11 cellular contexts compared by ENCODE assay signal in the genomic region with DNA sequence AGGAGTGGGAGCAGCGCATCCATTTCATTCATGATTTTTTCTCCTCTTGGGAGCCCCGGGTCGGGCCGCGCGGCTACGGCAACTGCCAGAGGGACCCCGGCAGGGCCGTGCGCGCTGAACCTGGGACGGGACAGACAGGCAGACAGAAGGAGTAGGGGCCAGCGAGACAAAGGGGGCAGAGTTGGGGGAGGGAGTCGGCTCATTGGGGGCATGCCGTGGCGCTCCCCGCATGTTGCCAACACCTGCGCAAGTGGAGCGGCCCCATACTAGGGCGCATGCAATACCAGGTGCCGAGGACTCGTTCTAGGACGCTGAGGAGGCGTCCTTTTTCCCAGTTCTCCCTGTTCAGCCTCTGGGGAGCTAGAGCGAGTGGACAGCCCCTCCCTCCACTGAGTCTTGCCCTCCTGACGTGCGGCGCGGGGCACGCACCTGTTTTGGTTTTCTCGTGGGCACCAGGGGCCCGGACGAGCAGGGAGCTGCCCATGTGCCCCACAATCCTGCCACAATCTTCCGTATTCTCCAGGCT. TPM values are rescaled to one million over a fixed set of nuclear protein-coding genes. Genes with fewer than 3 reads are reported as not detected.
A peak's percentile ranks its signal among the peaks of the same experiment; 100 is the strongest.
DNase-seq lines count a peak whose midpoint lies in the region; ATAC-seq, FAIRE-seq and TF ChIP-seq lines count a peak whose summit lies in the region.
"Had no signal": no experiment of that assay in that cellular context is flagged by ENCODE, and none has a peak within 500 bp of the region (broad histone marks: within the 10 kb centered on the region; RNA-seq: fewer than 3 reads in every experiment).

No MANE protein-coding gene starts in this region.

- no peak for TF ChIP-seq RAD21 in A549 (conservative IDR thresholded peaks at IDR 0.05 in 1 of 2, IDR thresholded peaks at IDR 0.05 in 1 of 2)

- H3K27me3 ChIP-seq in HAP-1 (ENCODE audit: low read depth): peaks cover 38% of the 10 kb centered on the region
- peaks cover 0 to 64% (median 21%) of the 10 kb centered on the region in 45 donors for H3K27me3 ChIP-seq in dorsolateral prefrontal cortex

- no peak for TF ChIP-seq EP300 in A549 (IDR thresholded peaks at IDR 0.05)

- H3K4me3 Mint-ChIP-seq in neural crest cell: peak overlapping the region; percentile 87

- no peak overlapping the region for H3K27ac ChIP-seq in A549
- peak overlapping the region in 56 of 59 donors; percentile 16 to 91 (median 80) for H3K27ac ChIP-seq in dorsolateral prefrontal cortex

- H3K4me1 ChIP-seq in A549 (peaks cover 5% of the 10 kb centered on the region; the same call in 1 of the 3 replicates), HAP-1 (no peaks in the 10 kb centered on the region)

- DNase-seq in A549 (ENCODE audit: low read depth in 1 of 2, low spot score in 1 of 2): peak in 1 of 2 experiments; percentile 14
- DNase-seq in HAP-1 (ENCODE audit: low spot score in 2 of 2): no peak
- peak in 2 of 10 donors; percentile 55 to 56 for DNase-seq in dorsolateral prefrontal cortex
- no peak for DNase-seq in neural crest cell (ENCODE audit: low read depth, low spot score)
- DNase-seq in GM12892 (ENCODE audit: insufficient read length): no peak
- DNase-seq in middle frontal gyrus (ENCODE audit: extremely low spot score, low spot score): no peak
- DNase-seq in hippocampal formation (lab: John Stamatoyannopoulos, UW): no peak
- no peak for DNase-seq in iPS-NIHi7 (ENCODE audit: extremely low spot score)
- DNase-seq: CD4-positive, alpha-beta memory T cell; SW 1271 had no signal

- intact Hi-C loops in dorsolateral prefrontal cortex (cut with DNase I): no loop called here

- ATAC-seq in A549: peak in 1 of 2 experiments; percentile 44; a peak in 4 of 6 replicates

- no peaks in the 10 kb centered on the region for H3K9me3 Mint-ChIP-seq in neural crest cell

- CTCF ChIA-PET in A549 (lab: Yijun Ruan, JAX): interaction anchor here (1.2 to 15.1 kb wide), 4 partner anchors 11 to 64 kb away, joined by 3 to 182 read pairs (median 10); no protein-coding TSS in a partner anchor

- no peak for FAIRE-seq in A549 (lab: Jason Lieb, UNC)
- FAIRE-seq in GM12892 (lab: Jason Lieb, UNC): no peak
- FAIRE-seq: colon had no signal

- peaks cover 87% of the 10 kb centered on the region for H3K27me3 Mint-ChIP-seq in neural crest cell (ENCODE audit: low read depth)

- H3K4me2 ChIP-seq in A549: peak overlapping the region; percentile 100

- H3K36me3 Mint-ChIP-seq in neural crest cell (ENCODE audit: low read depth): no peaks in the 10 kb centered on the region
- H3K36me3 Mint-ChIP-seq: CD4-positive, alpha-beta memory T cell had no signal

- H3K4me3 ChIP-seq in A549: peak overlapping the region; percentile 54
- peak overlapping the region; percentile 9; the same call in 1 of the 2 replicates for H3K4me3 ChIP-seq in HAP-1
- peak overlapping the region; percentile 30 to 76 (median 62) for H3K4me3 ChIP-seq in dorsolateral prefrontal cortex

- 15% methylated on average over 29 of the region's 34 CpGs for WGBS in A549 (ENCODE audit: missing lambda C conversion rate)

- POLR2A ChIA-PET in A549 (lab: Yijun Ruan, JAX): no interaction called here

- H3K9me3 ChIP-seq in A549: no peaks in the 10 kb centered on the region
- H3K9me3 ChIP-seq in HAP-1: no peaks in the 10 kb centered on the region

- TF ChIP-seq CTCF in A549 (IDR thresholded peaks at IDR 0.05): no peak
- no peak for TF ChIP-seq CTCF in dorsolateral prefrontal cortex (IDR thresholded peaks at IDR 0.05 in 54 of 56, conservative IDR thresholded peaks at IDR 0.05 in 2 of 56; ENCODE audit: low read depth in 1 of 56, partially characterized antibody in 56 of 56)
- no peak for TF ChIP-seq CTCF in neural crest cell (conservative IDR thresholded peaks at IDR 0.05)

- in situ Hi-C loops in HAP-1 (cut with MboI; ENCODE audit: low sequenced_read_pairs): no loop called here

- TF ChIP-seq POLR2A in A549 (IDR thresholded peaks at IDR 0.05; ENCODE audit: low read length) (no peak), GM12892 (IDR thresholded peaks at IDR 0.05; ENCODE audit: low read depth, low read length) (no peak)

- no peaks in the 10 kb centered on the region for H3K36me3 ChIP-seq in HAP-1 (replicated peaks)

- no peak overlapping the region for H3K27ac Mint-ChIP-seq in neural crest cell (ENCODE audit: unreplicated experiment)
- H3K27ac Mint-ChIP-seq: CD4-positive, alpha-beta memory T cell had no signal

- peaks cover 6% of the 10 kb centered on the region for H3K4me1 Mint-ChIP-seq in neural crest cell

TF ChIP-seq in A549, 52 proteins besides CTCF, POLR2A, EP300 and RAD21:
- TF ChIP-seq CHD2 (IDR thresholded peaks at IDR 0.05; ENCODE audit: low read length, partially characterized antibody) (no peak), HDAC2 (IDR thresholded peaks at IDR 0.05) (no peak), KDM1A (IDR thresholded peaks at IDR 0.05; ENCODE audit: low read depth) (no peak), FOSB (CRISPR knock-in tag; IDR thresholded peaks at IDR 0.05) (no peak), EHMT2 (IDR thresholded peaks at IDR 0.05; ENCODE audit: low read depth) (no peak)

RNA-seq across cellular contexts. Expression of a gene that starts 0.5 kb away (rescaled TPM):
- polyA plus RNA-seq in A549 (2011; rRNA removed): 0.04 TPM in 1 of 2 replicates, not detected in the other
- 0.01 and 0.03 TPM in 2 replicates for polyA plus RNA-seq in A549 (2012; cell fraction: cytosol; rRNA removed)
- 0.05 TPM in 1 of 2 replicates, not detected in the other for polyA plus RNA-seq in A549 (2012; cell fraction: nucleus; rRNA removed)
- polyA plus RNA-seq in A549 (2017; fragmentation: RNase III; extraction: RNeasy Plus Mini Kit Qiagen cat#74134 plus additional on column Dnase treatment): 0.04 TPM in 1 of 3 replicates, not detected in the others
- polyA minus RNA-seq in A549 (2011; rRNA and poly(A)+ RNA removed): not detected in 2 replicates
- 100 to 1,000 TPM in 82 of 120 experiments, 10 to 100 TPM in 38; 31.1 to 171 (median 113) TPM for total RNA-seq in dorsolateral prefrontal cortex
- total RNA-seq in neural crest cell: 6.1 and 6.4 TPM in 2 replicates
- not detected for polyA plus RNA-seq in GM12892 (2012; ENCODE audit: missing spikeins)
- total RNA-seq: CD4-positive, alpha-beta memory T cell had no signal
- polyA plus RNA-seq: CD4-positive, alpha-beta memory T cell had no signal

Comparison
In these comparisons a context has a peak if more than half of its experiments do, and no peak if none do; other contexts are left out.
1. H3K27ac ChIP-seq: peak in dorsolateral prefrontal cortex (56 of 59); none in A549 (0 of 2).
2. H3K4me3 ChIP-seq: peak in every context shown above with its lines; median percentile 62 in dorsolateral prefrontal cortex; 54 in A549; 9 in HAP-1.